17 cellular contexts compared by ENCODE assay signal in genomic region chr2:43347751-43348150, GRCh38.
A peak's percentile ranks its signal among the peaks of the same experiment; 100 is the strongest.
DNase-seq lines count a peak whose midpoint lies in the region; ATAC-seq and TF ChIP-seq lines count a peak whose summit lies in the region.
"Had no signal": no experiment of that assay in that cellular context is flagged by ENCODE, and none has a peak within 500 bp of the region (broad histone marks: within the 10 kb centered on the region; RNA-seq: fewer than 3 reads in every experiment).

No MANE protein-coding gene starts in this region.

- intact Hi-C loops in thyroid gland (cut with DNase I) (loop anchor here (10.0 kb wide), 1 partner anchor 73 kb away; no protein-coding TSS in a partner anchor), A673 (cut with micrococcal nuclease; ENCODE audit: unreplicated experiment) (no loop called here)

- CTCF ChIA-PET in A673 (lab: Charles Lee), result no interaction called here

- BruUV-seq in A673 (replicated peaks; lab: Mats Ljungman, UMichigan), result no TSS peak

- peak overlapping the region; percentile 11 to 76 (median 59) for H3K27ac ChIP-seq in Peyer's patch
- H3K27ac ChIP-seq in duodenal mucosa (ENCODE audit: low read depth, low read length), result peak overlapping the region; percentile 5
- peak overlapping the region; percentile 14 to 71 for H3K27ac ChIP-seq in mucosa of rectum (ENCODE audit: low read depth in 2 of 2, low read length in 2 of 2)
- H3K27ac ChIP-seq in thyroid gland, result peak overlapping the region; percentile 73 to 96 (median 83)
- H3K27ac ChIP-seq in A673 (ENCODE audit: low read depth, low read length, poor library complexity, severe bottlenecking), result no peak overlapping the region

- H3K9me3 ChIP-seq in Peyer's patch (no peaks in the 10 kb centered on the region), duodenal mucosa (ENCODE audit: control insufficient read depth in 1 of 2, low read length in 2 of 2) (no peaks in the 10 kb centered on the region), mucosa of rectum (ENCODE audit: control insufficient read depth in 2 of 2, low read length in 2 of 2) (no peaks in the 10 kb centered on the region), thyroid gland (no peaks in the 10 kb centered on the region), A673 (ENCODE audit: low read depth, low read length, poor library complexity, severe bottlenecking) (no peaks in the 10 kb centered on the region)

- H3K9ac ChIP-seq in duodenal mucosa (ENCODE audit: low read depth in 1 of 2, low read length in 2 of 2) (no peak overlapping the region), mucosa of rectum (ENCODE audit: low read depth in 1 of 2, low read length in 2 of 2) (no peak overlapping the region)

- H3K27me3 ChIP-seq in Peyer's patch (no peaks in the 10 kb centered on the region), duodenal mucosa (ENCODE audit: control insufficient read depth in 1 of 2, insufficient read depth in 2 of 2, low read length in 2 of 2) (no peaks in the 10 kb centered on the region), mucosa of rectum (ENCODE audit: control insufficient read depth in 2 of 2, insufficient read depth in 2 of 2, low read length in 2 of 2) (no peaks in the 10 kb centered on the region), thyroid gland (no peaks in the 10 kb centered on the region), A673 (replicated peaks; ENCODE audit: insufficient read depth, low read depth, low read length, poor library complexity) (no peaks in the 10 kb centered on the region)

- H3K4me3 ChIP-seq in Peyer's patch, result no peak overlapping the region
- no peak overlapping the region for H3K4me3 ChIP-seq in duodenal mucosa (ENCODE audit: low read depth in 1 of 2, low read length in 2 of 2)
- H3K4me3 ChIP-seq in mucosa of rectum (ENCODE audit: low read length in 2 of 2), result no peak overlapping the region
- no peak overlapping the region for H3K4me3 ChIP-seq in thyroid gland (replicated peaks in 1 of 3)
- H3K4me3 ChIP-seq in A673 (ENCODE audit: low read depth, low read length, poor library complexity, severe bottlenecking), result no peak overlapping the region

- WGBS in thyroid gland, 2 donors, result 55 to 63% methylated on average over 4 of the region's 4 CpGs

- no peaks in the 10 kb centered on the region for H3K36me3 ChIP-seq in Peyer's patch
- H3K36me3 ChIP-seq in duodenal mucosa (ENCODE audit: control insufficient read depth in 1 of 2, insufficient read depth in 2 of 2, low read length in 2 of 2), result no peaks in the 10 kb centered on the region
- no peaks in the 10 kb centered on the region for H3K36me3 ChIP-seq in mucosa of rectum (ENCODE audit: control insufficient read depth in 2 of 2, insufficient read depth in 2 of 2, low read length in 2 of 2)
- no peaks in the 10 kb centered on the region for H3K36me3 ChIP-seq in thyroid gland
- no peaks in the 10 kb centered on the region for H3K36me3 ChIP-seq in A673 (ENCODE audit: insufficient read depth, low read length, poor library complexity, severe bottlenecking)

- no peak for TF ChIP-seq POLR2A in Peyer's patch (IDR thresholded peaks at IDR 0.05)
- no peak for TF ChIP-seq POLR2A in thyroid gland (IDR thresholded peaks at IDR 0.05)
- TF ChIP-seq POLR2A in GM18505 (IDR thresholded peaks at IDR 0.05; ENCODE audit: borderline replicate concordance, extremely low read depth, insufficient read depth, insufficient read length), result no peak

- no peak for ATAC-seq in GM21515 (IDR thresholded peaks at IDR 0.05; ENCODE audit: unreplicated experiment)
- ATAC-seq in HG03095 (IDR thresholded peaks at IDR 0.05; ENCODE audit: unreplicated experiment), result no peak
- ATAC-seq in GM18505 (IDR thresholded peaks at IDR 0.05; ENCODE audit: unreplicated experiment), result no peak
- ATAC-seq: esophagus mucosa had no signal

- no peak for DNase-seq in Peyer's patch
- DNase-seq in thyroid gland, result peak in 1 of 2 donors; percentile 24
- DNase-seq in A673 (ENCODE audit: low spot score), result no peak
- DNase-seq: activated CD4-positive, alpha-beta T cell treated with anti-CD3 and anti-CD28 coated beads, Interleukin-2, amount 10 ng/mL, durations not matched to agents 7 days and 5 days; activated CD8-positive, alpha-beta memory T cell treated with anti-CD3 and anti-CD28 coated beads, Interleukin-2, amount 50 U/mL, for 48 hours; activated gamma-delta T cell treated with Interleukin-2 at 50 U/mL for 16 hours; CD8-positive, alpha-beta memory T cell; dermis blood vessel endothelial cell; NCI-H1436; NCI-H226; small intestine had no signal

- POLR2A ChIA-PET in A673 (lab: Charles Lee; ENCODE audit: low non-redundant PET), result no interaction called here

- no peak for TF ChIP-seq CTCF in Peyer's patch (IDR thresholded peaks at IDR 0.05)
- TF ChIP-seq CTCF in thyroid gland (IDR thresholded peaks at IDR 0.05), result no peak
- TF ChIP-seq CTCF in A673 (conservative IDR thresholded peaks at IDR 0.05; ENCODE audit: low read depth, low read length), result no peak

- H3K4me1 ChIP-seq in Peyer's patch (peaks cover 0 to 36% (median 3%) of the 10 kb centered on the region in 4 donors), duodenal mucosa (ENCODE audit: control insufficient read depth in 1 of 2, insufficient read depth in 2 of 2, low read length in 2 of 2) (peaks cover 17 to 27% of the 10 kb centered on the region in 2 donors), mucosa of rectum (ENCODE audit: control insufficient read depth in 2 of 2, insufficient read depth in 2 of 2, low read length in 2 of 2) (peaks cover 32 to 37% of the 10 kb centered on the region in 2 donors), thyroid gland (peaks cover 74 to 76% of the 10 kb centered on the region in 2 donors), A673 (ENCODE audit: insufficient read depth, low read length, poor library complexity, severe bottlenecking) (no peaks in the 10 kb centered on the region)
